ENCODE assay signal across 1 cellular context in the genomic region with DNA sequence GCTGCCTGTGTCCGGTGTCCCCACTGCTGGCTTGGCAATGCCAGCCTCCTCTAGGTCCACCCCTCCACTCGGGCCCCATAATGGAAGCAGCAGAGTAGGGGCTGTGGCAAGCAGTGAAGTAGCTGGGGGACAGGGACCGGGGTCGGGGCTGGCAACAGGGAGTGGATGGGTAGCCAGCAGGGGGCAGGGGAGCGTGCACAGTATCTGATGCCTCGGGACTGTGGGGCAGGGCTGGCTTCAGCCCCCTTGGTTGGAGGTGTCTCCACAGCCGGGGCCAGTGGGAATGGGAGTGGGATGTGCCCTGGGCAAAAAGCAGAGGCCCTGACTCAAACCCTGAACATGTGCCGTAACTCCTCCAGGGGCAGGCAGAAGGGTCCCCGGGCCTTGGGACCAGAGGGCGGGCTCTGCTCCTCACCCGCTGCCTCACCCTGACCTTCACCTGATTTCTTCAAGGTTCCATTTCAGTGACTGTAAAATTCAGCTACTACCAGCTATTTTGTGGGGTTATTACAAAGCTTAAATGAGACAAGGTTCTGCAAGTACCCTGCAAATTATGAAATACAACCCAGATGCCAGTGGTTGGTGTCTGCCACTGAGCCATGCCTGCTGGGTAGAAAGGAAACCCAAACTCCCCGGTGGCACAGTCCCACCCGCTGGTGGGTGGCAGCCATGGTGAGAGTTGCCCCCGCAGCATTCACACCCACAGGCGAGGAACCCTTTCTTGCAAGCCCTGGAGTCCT.
TF ChIP-seq lines count a peak whose summit lies in the region.

No MANE protein-coding gene starts in this region.

TF ChIP-seq in HepG2, 621 proteins besides CTCF, POLR2A, EP300 and RAD21:
- TF ChIP-seq STAG1 (CRISPR knock-in tag; IDR thresholded peaks at IDR 0.05) = peak; percentile 28
